8 cellular contexts compared by ENCODE assay signal in the genomic region with DNA sequence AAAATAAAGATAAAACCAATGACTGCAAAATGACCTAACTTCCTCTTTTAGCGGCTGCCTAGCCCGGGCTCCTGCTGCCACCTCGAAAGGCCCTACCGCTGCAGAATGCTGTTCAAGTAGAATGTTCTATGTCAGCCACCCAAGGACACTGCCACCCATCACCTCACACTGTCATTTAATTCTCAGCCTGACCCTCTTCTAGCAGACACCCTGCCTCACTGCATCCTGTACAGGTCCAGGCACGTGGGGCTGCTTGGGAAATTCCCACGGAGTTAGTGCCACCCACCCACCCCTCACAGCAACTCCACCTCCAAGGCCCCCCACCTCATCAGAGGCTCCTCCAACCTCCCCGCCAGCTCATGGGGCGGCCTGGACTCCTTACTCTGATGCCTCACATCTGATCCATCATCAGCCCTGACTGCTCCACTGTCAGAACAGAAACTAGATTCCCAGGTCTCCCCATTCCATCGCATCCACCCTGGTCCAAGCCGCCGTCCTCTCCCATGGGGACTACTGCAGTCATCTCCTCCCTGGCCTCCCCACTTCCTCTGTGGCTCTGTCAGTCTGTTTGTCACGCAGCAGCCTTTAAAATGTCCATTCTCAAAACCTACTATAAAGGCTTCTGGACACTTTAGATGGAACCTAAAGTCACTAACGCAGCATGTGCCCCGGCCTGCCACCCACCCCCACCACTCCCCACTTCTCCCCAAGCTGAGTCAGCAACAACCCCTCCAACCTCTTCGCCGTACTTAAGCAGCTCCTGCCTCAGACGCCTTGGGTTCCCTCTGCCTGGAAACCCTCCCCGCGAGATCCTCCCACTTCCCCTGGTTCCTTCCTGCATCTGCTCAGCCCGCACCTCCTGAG. TPM values are rescaled to one million over a fixed set of nuclear protein-coding genes. Genes with fewer than 3 reads are reported as not detected.
DNase-seq lines count a peak whose midpoint lies in the region; ATAC-seq and TF ChIP-seq lines count a peak whose summit lies in the region.

No MANE protein-coding gene starts in this region.

- WGBS in spleen, 5 donors = 8 to 15% (median 14%) methylated on average over 20 of the region's 20 CpGs

- H3K27me3 ChIP-seq in spleen (replicated peaks in 1 of 7) = no peaks in the 10 kb centered on the region

- TF ChIP-seq POLR2A in spleen (IDR thresholded peaks at IDR 0.05) = no peak

- ATAC-seq in GM19395 (IDR thresholded peaks at IDR 0.05; ENCODE audit: unreplicated experiment) (peak; percentile 41), GM18502 (IDR thresholded peaks at IDR 0.05; ENCODE audit: poor library complexity, unreplicated experiment) (no peak), HG02588 (IDR thresholded peaks at IDR 0.05; ENCODE audit: unreplicated experiment) (no peak)

- peak overlapping the region; percentile 31 to 77 (median 62) for H3K27ac ChIP-seq in spleen

- TF ChIP-seq CTCF in spleen (IDR thresholded peaks at IDR 0.05 in 8 of 11, conservative IDR thresholded peaks at IDR 0.05 in 3 of 11) = no peak

- no peaks in the 10 kb centered on the region for H3K9me3 Mint-ChIP-seq in dendritic cell treated with granulocyte-macrophage colony-stimulating factor and Interleukin-4, amounts not matched to agents 40 ng/mL and 50 ng/mL, for 4 days

- intact Hi-C loops in dendritic cell treated with granulocyte-macrophage colony-stimulating factor and Interleukin-4, amounts not matched to agents 40 ng/mL and 50 ng/mL, for 4 days (cut with micrococcal nuclease) = no loop called here
- intact Hi-C loops in spleen (cut with DNase I; ENCODE audit: low total_unique reads) = loop anchor here (10.0 kb wide), 1 partner anchor 121 kb away; no protein-coding TSS in a partner anchor

- DNase-seq in T-helper 2 cell (peak in 4 of 5 experiments; percentile 37 to 70 (median 52)), spleen (peak; percentile 83), NCI-H524 treated with DMSO at 0.1 percent for 48 hours (lab: John Stamatoyannopoulos, UW) (no peak), NCI-H2171 treated with DMSO at 0.1 percent for 48 hours (lab: John Stamatoyannopoulos, UW) (no peak)

- peak overlapping the region; percentile 73 for H3K4me3 Mint-ChIP-seq in dendritic cell treated with granulocyte-macrophage colony-stimulating factor and Interleukin-4, amounts not matched to agents 40 ng/mL and 50 ng/mL, for 4 days

- peaks cover 43% of the 10 kb centered on the region for H3K36me3 Mint-ChIP-seq in dendritic cell treated with granulocyte-macrophage colony-stimulating factor and Interleukin-4, amounts not matched to agents 40 ng/mL and 50 ng/mL, for 4 days (ENCODE audit: low read depth)

- peak overlapping the region; percentile 91 for H3K27ac Mint-ChIP-seq in dendritic cell treated with granulocyte-macrophage colony-stimulating factor and Interleukin-4, amounts not matched to agents 40 ng/mL and 50 ng/mL, for 4 days

- H3K9me3 ChIP-seq in spleen = no peaks in the 10 kb centered on the region

- peaks cover 38 to 90% (median 55%) of the 10 kb centered on the region in 6 donors for H3K4me1 ChIP-seq in spleen

- H3K36me3 ChIP-seq in spleen = peaks cover 0 to 35% (median 22%) of the 10 kb centered on the region in 6 donors

- peak overlapping the region in 5 of 8 donors; percentile 1 to 49 (median 13) for H3K4me3 ChIP-seq in spleen

- H3K27me3 Mint-ChIP-seq in dendritic cell treated with granulocyte-macrophage colony-stimulating factor and Interleukin-4, amounts not matched to agents 40 ng/mL and 50 ng/mL, for 4 days = no peaks in the 10 kb centered on the region

- H3K4me1 Mint-ChIP-seq in dendritic cell treated with granulocyte-macrophage colony-stimulating factor and Interleukin-4, amounts not matched to agents 40 ng/mL and 50 ng/mL, for 4 days (ENCODE audit: low read depth) = peaks cover 68% of the 10 kb centered on the region

RNA-seq across cellular contexts. Expression of a gene that starts 17.0 kb away (rescaled TPM):
- total RNA-seq in spleen = 10 to 100 TPM; 28.0 to 42.9 (median 38.7) TPM
- polyA plus RNA-seq in spleen = 1 to 10 TPM; 6.5 to 9.1 (median 6.8) TPM

Comparison
In these comparisons a context has a peak if more than half of its experiments do, and no peak if none do; other contexts are left out.
1. DNase-seq: peak in T-helper 2 cell (4 of 5) and spleen (single experiment); none in NCI-H524 treated with DMSO at 0.1 percent for 48 hours (single experiment) and NCI-H2171 treated with DMSO at 0.1 percent for 48 hours (single experiment).